Comparison of ENCODE assay signal across 13 cellular contexts in genomic region chr11:117299351-117300300, GRCh38. TPM values are rescaled to one million over a fixed set of nuclear protein-coding genes. Genes with fewer than 3 reads are reported as not detected.
DNase-seq lines count a peak whose midpoint lies in the region; ATAC-seq and TF ChIP-seq lines count a peak whose summit lies in the region.
"Had no signal": no experiment of that assay in that cellular context is flagged by ENCODE, and none has a peak within 500 bp of the region (broad histone marks: within the 10 kb centered on the region; RNA-seq: fewer than 3 reads in every experiment).

No MANE protein-coding gene starts in this region.

- peak overlapping the region; percentile 20 for H3K9ac ChIP-seq in skeletal muscle satellite cell (ENCODE audit: low read depth, low read length)

- H3K9me3 ChIP-seq in breast epithelium (no peaks in the 10 kb centered on the region), skeletal muscle satellite cell (replicated peaks; ENCODE audit: low read length) (no peaks in the 10 kb centered on the region), prostate gland (no peaks in the 10 kb centered on the region)
- H3K9me3 ChIP-seq: Peyer's patch had no signal

- intact Hi-C loops in breast epithelium (cut with DNase I; ENCODE audit: low total_unique reads) = no loop called here
- intact Hi-C loops in prostate gland (cut with DNase I) = no loop called here

- H3K27me3 ChIP-seq in breast epithelium (no peaks in the 10 kb centered on the region), skeletal muscle satellite cell (ENCODE audit: control insufficient read depth, insufficient read depth, low read length) (no peaks in the 10 kb centered on the region), prostate gland (replicated peaks; ENCODE audit: insufficient read depth) (no peaks in the 10 kb centered on the region)
- H3K27me3 ChIP-seq: Peyer's patch had no signal

- 47% methylated on average over 12 of the region's 12 CpGs for WGBS in prostate gland

- H3K4me3 ChIP-seq in breast epithelium = peak overlapping the region in 2 of 3 donors; percentile 26 to 54
- H3K4me3 ChIP-seq in skeletal muscle satellite cell (ENCODE audit: low read length) = no peak overlapping the region
- H3K4me3 ChIP-seq in prostate gland = no peak overlapping the region

- peaks cover 0 to 8% of the 10 kb centered on the region in 2 donors for H3K4me1 ChIP-seq in breast epithelium
- peaks cover 13% of the 10 kb centered on the region for H3K4me1 ChIP-seq in skeletal muscle satellite cell (ENCODE audit: control insufficient read depth, insufficient read depth, low read length)
- H3K4me1 ChIP-seq in prostate gland (replicated peaks) = no peaks in the 10 kb centered on the region

- ATAC-seq in HG02870 (IDR thresholded peaks at IDR 0.05; ENCODE audit: unreplicated experiment) = no peak

- peak overlapping the region; percentile 55 for H3K4me2 ChIP-seq in skeletal muscle satellite cell (ENCODE audit: low read length)

- TF ChIP-seq CTCF in breast epithelium (IDR thresholded peaks at IDR 0.05) (no peak), prostate gland (IDR thresholded peaks at IDR 0.05) (no peak)

- TF ChIP-seq POLR2A in breast epithelium (IDR thresholded peaks at IDR 0.05) (no peak), prostate gland (IDR thresholded peaks at IDR 0.05) (no peak)

- H3K36me3 ChIP-seq in breast epithelium = no peaks in the 10 kb centered on the region
- peaks cover 14% of the 10 kb centered on the region for H3K36me3 ChIP-seq in skeletal muscle satellite cell (ENCODE audit: insufficient read depth, low read length)
- H3K36me3 ChIP-seq in prostate gland = no peaks in the 10 kb centered on the region

- no peak overlapping the region for H3K27ac ChIP-seq in breast epithelium
- H3K27ac ChIP-seq in prostate gland = no peak overlapping the region

- DNase-seq in HT-29 (ENCODE audit: low spot score) = peak; percentile 17
- DNase-seq in breast epithelium (ENCODE audit: low spot score in 2 of 2) = no peak
- peak; percentile 75 for DNase-seq in left kidney (ENCODE audit: low read depth, low spot score)
- DNase-seq in DMS79 (lab: John Stamatoyannopoulos, UW) = no peak
- DNase-seq in prostate gland (ENCODE audit: low spot score) = no peak
- no peak for DNase-seq in NCI-H446 treated with DMSO at 0.1 percent for 48 hours (lab: John Stamatoyannopoulos, UW)
- DNase-seq: activated T-cell treated with anti-CD3 and anti-CD28 coated beads, Interleukin-2, amount 50 U/mL, for 24 hours; CD4-positive, CD25-positive, alpha-beta regulatory T cell; kidney glomerular epithelial cell; NCI-H2029 had no signal

RNA-seq across cellular contexts. Expression of gene BACE1-AS, which starts 8.5 kb away (rescaled TPM):
- total RNA-seq in HT-29 (2014; rRNA removed; shearing (Covaris generic)) = 2.8 and 5.1 TPM in 2 replicates
- total RNA-seq in breast epithelium (1 to 10 TPM; 5.9 to 8.9 (median 6.6) TPM), prostate gland (10 to 100 TPM in 1 of 2 donors, 1 to 10 TPM in 1; 4.8 to 19.1 TPM)
- total RNA-seq in skeletal muscle satellite cell (2012; rRNA removed) = 1.7 and 2.0 TPM in 2 replicates

RNA-seq across cellular contexts. Expression of gene BACE1, which starts 16.4 kb away (rescaled TPM):
- 6.6 and 10.5 TPM in 2 replicates for total RNA-seq in HT-29 (2014; rRNA removed; shearing (Covaris generic))
- total RNA-seq in breast epithelium (10 to 100 TPM; 17.4 to 26.9 (median 17.9) TPM), prostate gland (10 to 100 TPM; 12.4 to 28.4 TPM)
- total RNA-seq in skeletal muscle satellite cell (2012; rRNA removed) = 15.5 and 21.6 TPM in 2 replicates

RNA-seq across cellular contexts. Expression of gene CEP164, which starts 28.0 kb away (rescaled TPM):
- 21.4 and 28.4 TPM in 2 replicates for total RNA-seq in HT-29 (2014; rRNA removed; shearing (Covaris generic))
- 10 to 100 TPM; 14.9 to 32.6 (median 20.3) TPM for total RNA-seq in breast epithelium
- 23.1 and 30.8 TPM in 2 replicates for total RNA-seq in skeletal muscle satellite cell (2012; rRNA removed)
- total RNA-seq in prostate gland = 10 to 100 TPM; 27.7 to 40.6 TPM

Comparison
In these comparisons a context has a peak if more than half of its experiments do, and no peak if none do; other contexts are left out.
1. DNase-seq: peak in HT-29 (single experiment) and left kidney (single experiment); none in breast epithelium (0 of 2), DMS79 (single experiment), prostate gland (single experiment) and NCI-H446 treated with DMSO at 0.1 percent for 48 hours (single experiment).
2. H3K4me3 ChIP-seq: peak in breast epithelium (2 of 3); none in skeletal muscle satellite cell (single experiment) and prostate gland (0 of 2).